ENCODE assay signal across 8 cellular contexts in the genomic region with DNA sequence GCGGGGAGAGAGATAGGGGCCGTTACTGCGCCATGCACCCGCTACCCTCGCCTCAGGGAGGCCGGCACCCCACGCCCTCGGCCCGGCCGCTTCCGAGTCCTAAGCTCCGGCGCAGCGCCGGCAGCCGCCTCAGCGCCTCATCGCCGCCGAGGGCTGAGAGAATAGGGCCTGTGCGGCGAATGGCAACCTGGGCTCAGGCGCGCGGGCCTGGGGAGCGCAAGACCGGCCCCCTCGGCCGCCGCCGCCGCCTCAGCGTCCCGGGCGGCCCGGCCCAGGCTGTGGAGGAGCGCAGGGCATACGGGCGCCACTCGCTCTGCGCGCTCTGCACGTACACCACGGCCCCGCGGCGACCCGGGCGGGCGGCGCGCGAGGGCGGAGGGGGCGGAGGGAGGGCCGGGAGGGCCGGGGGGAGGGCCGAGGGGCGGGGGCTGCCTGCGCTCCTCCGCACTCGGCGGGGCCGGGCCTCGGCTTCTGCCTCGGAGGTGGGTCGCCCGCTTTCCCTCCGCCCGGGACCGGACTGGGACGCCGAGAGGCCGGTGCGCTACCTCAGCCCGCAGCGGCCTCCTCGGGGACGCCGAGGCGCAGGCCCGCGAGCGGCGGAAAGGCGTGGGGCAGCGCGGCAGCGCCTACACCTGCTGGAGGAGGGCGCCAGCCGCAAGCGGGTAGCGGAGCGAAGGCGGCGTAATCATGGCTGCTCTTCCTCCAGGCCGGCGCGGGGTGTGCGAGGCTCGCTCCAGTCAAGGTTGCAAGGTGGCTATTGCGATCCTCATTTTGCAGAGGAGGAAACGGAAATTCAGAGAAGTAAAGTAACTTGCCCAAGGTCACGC. TPM values are rescaled to one million over a fixed set of nuclear protein-coding genes. Genes with fewer than 3 reads are reported as not detected.
A peak's percentile ranks its signal among the peaks of the same experiment; 100 is the strongest.
DNase-seq lines count a peak whose midpoint lies in the region; ATAC-seq, FAIRE-seq and TF ChIP-seq lines count a peak whose summit lies in the region.

A gene (minus strand): TSS at position 317 of the 827 bp plus-strand sequence. CDS start 399 bp downstream, outside the sequence.

- peaks cover 39% of the 10 kb centered on the region for H4K20me1 ChIP-seq in astrocyte (ENCODE audit: insufficient read depth, low read length)

- H3K27ac ChIP-seq in astrocyte (ENCODE audit: low read depth, low read length) = peak within 1 kb of the TSS; percentile 81

- peak within 1 kb of the TSS; percentile 93 for H3K4me3 Mint-ChIP-seq in astrocyte (ENCODE audit: unreplicated experiment)

- no peak for FAIRE-seq in astrocyte (lab: Jason Lieb, UNC)

- H3K4me1 ChIP-seq in astrocyte (ENCODE audit: insufficient read depth, low read length) = peaks cover 20% of the 10 kb centered on the region

- H3K79me2 ChIP-seq in astrocyte (ENCODE audit: insufficient read depth, low read length) = peaks cover 42% of the 10 kb centered on the region

- TF ChIP-seq POLR2A in GM18505 (IDR thresholded peaks at IDR 0.05; ENCODE audit: borderline replicate concordance, extremely low read depth, insufficient read depth, insufficient read length) = peak; percentile 82

- DNase-seq in NCI-H1694 treated with DMSO at 0.1 percent for 48 hours (lab: John Stamatoyannopoulos, UW) (peak; percentile 77), T-helper 22 cell (ENCODE audit: low read depth) (peak; percentile 71), astrocyte (ENCODE audit: low read depth) (peak; percentile 84), hepatic stellate cell (ENCODE audit: low spot score) (peak; percentile 79), retina (peak; percentile 93), OCI-M2 (lab: John Stamatoyannopoulos, UW; ENCODE audit: unreplicated experiment) (no peak)

- peaks cover 2% of the 10 kb centered on the region for H3K36me3 Mint-ChIP-seq in astrocyte (ENCODE audit: low read depth, unreplicated experiment)

- no peaks in the 10 kb centered on the region for H3K27me3 Mint-ChIP-seq in astrocyte (ENCODE audit: low read depth, unreplicated experiment)

- peak within 1 kb of the TSS; percentile 96 for H3K27ac Mint-ChIP-seq in astrocyte (ENCODE audit: unreplicated experiment)

- peak within 1 kb of the TSS; percentile 89 for H2AFZ ChIP-seq in astrocyte (ENCODE audit: low read depth, low read length)

- peak within 1 kb of the TSS; percentile 97 for H3K4me2 ChIP-seq in astrocyte (ENCODE audit: low read length)

- peaks cover 14% of the 10 kb centered on the region for H3K4me1 Mint-ChIP-seq in astrocyte (ENCODE audit: low read depth, unreplicated experiment)

- no peak for TF ChIP-seq CTCF in astrocyte (IDR thresholded peaks at IDR 0.05; ENCODE audit: insufficient read depth, low read depth, low read length)

- peak within 1 kb of the TSS; percentile 92 for H3K4me3 ChIP-seq in astrocyte (ENCODE audit: insufficient read depth, low read depth, low read length)

- no peaks in the 10 kb centered on the region for H3K9me3 ChIP-seq in astrocyte (ENCODE audit: insufficient read depth, low read depth, low read length)

- H3K36me3 ChIP-seq in astrocyte (ENCODE audit: insufficient read depth, low read length) = peaks cover 2% of the 10 kb centered on the region

- no peaks in the 10 kb centered on the region for H3K9me3 Mint-ChIP-seq in astrocyte (ENCODE audit: unreplicated experiment)

- ATAC-seq in GM18505 (IDR thresholded peaks at IDR 0.05; ENCODE audit: unreplicated experiment) (peak; percentile 82), HG02938 (IDR thresholded peaks at IDR 0.05; ENCODE audit: unreplicated experiment) (peak; percentile 66)

- H3K27me3 ChIP-seq in astrocyte (ENCODE audit: insufficient read depth, low read length) = no peaks in the 10 kb centered on the region

- peak within 1 kb of the TSS; percentile 92 for H3K9ac ChIP-seq in astrocyte (ENCODE audit: low read length)

RNA-seq across cellular contexts. Expression of the gene that starts here (rescaled TPM):
- total RNA-seq in astrocyte = 34.5 and 35.5 TPM in 2 replicates
